8 cellular contexts compared by ENCODE assay signal in genomic region chr22:41480397-41480735, GRCh38. TPM values are rescaled to one million over a fixed set of nuclear protein-coding genes. Genes with fewer than 3 reads are reported as not detected.
DNase-seq lines count a peak whose midpoint lies in the region; ATAC-seq and TF ChIP-seq lines count a peak whose summit lies in the region.

No MANE protein-coding gene starts in this region.

- peak overlapping the region; percentile 72 for H3K4me3 Mint-ChIP-seq in neural progenitor cell

- TF ChIP-seq CTCF in heart right ventricle (IDR thresholded peaks at IDR 0.05) (no peak), neural progenitor cell (IDR thresholded peaks at IDR 0.05) (no peak)

- intact Hi-C loops in heart right ventricle (cut with DNase I) (no loop called here), Right ventricle myocardium inferior (cut with DNase I) (no loop called here)

- peaks cover 30 to 99% (median 79%) of the 10 kb centered on the region in 9 donors for H3K4me1 ChIP-seq in heart right ventricle
- H3K4me1 ChIP-seq in ectodermal cell (ENCODE audit: control insufficient read depth, insufficient read depth, low read length), result peaks cover 35% of the 10 kb centered on the region
- peaks cover 40% of the 10 kb centered on the region for H3K4me1 ChIP-seq in neural progenitor cell

- H3K4me1 Mint-ChIP-seq in neural progenitor cell, result peaks cover 50% of the 10 kb centered on the region

- H3K36me3 Mint-ChIP-seq in neural progenitor cell, result no peaks in the 10 kb centered on the region

- peaks cover 88% of the 10 kb centered on the region for H3K79me2 ChIP-seq in neural progenitor cell (ENCODE audit: low read depth)

- H3K27me3 ChIP-seq in heart right ventricle (no peaks in the 10 kb centered on the region), ectodermal cell (ENCODE audit: control insufficient read depth, insufficient read depth, low read length, poor library complexity, severe bottlenecking) (no peaks in the 10 kb centered on the region), neural progenitor cell (no peaks in the 10 kb centered on the region)

- peak in 5 of 8 donors; percentile 10 to 43 (median 31) for ATAC-seq in heart right ventricle
- ATAC-seq in Right ventricle myocardium inferior, result no peak
- no peak for ATAC-seq in HG03280 (IDR thresholded peaks at IDR 0.05; ENCODE audit: unreplicated experiment)

- peaks cover 11% of the 10 kb centered on the region for H4K20me1 ChIP-seq in neural progenitor cell (ENCODE audit: low read depth)

- H3K4me2 ChIP-seq in neural progenitor cell, result peak overlapping the region; percentile 72

- peaks cover 47% of the 10 kb centered on the region for H3F3A ChIP-seq in neural progenitor cell (ENCODE audit: low read depth)

- H3K27me3 Mint-ChIP-seq in neural progenitor cell (ENCODE audit: insufficient read depth, low read depth), result no peaks in the 10 kb centered on the region

- no peaks in the 10 kb centered on the region for H3K9me3 Mint-ChIP-seq in neural progenitor cell

- H3K4me3 ChIP-seq in heart right ventricle (no peak overlapping the region), ectodermal cell (ENCODE audit: insufficient read depth, low read depth, low read length) (no peak overlapping the region), neural progenitor cell (peak overlapping the region; percentile 23)

- H3K9ac ChIP-seq in neural progenitor cell, result no peak overlapping the region

- WGBS in heart right ventricle, 2 donors, result 32 to 43% methylated on average over 7 of the region's 7 CpGs
- 76 to 81% methylated on average over 7 of the region's 7 CpGs for WGBS in ectodermal cell, 2 experiments

- H2AFZ ChIP-seq in neural progenitor cell (replicated peaks), result no peak overlapping the region

- peak overlapping the region; percentile 92 for H3K27ac Mint-ChIP-seq in neural progenitor cell

- DNase-seq in heart right ventricle, result no peak
- no peak for DNase-seq in Right ventricle myocardium inferior (ENCODE audit: missing footprints)
- no peak for DNase-seq in neural progenitor cell (ENCODE audit: low spot score)
- DNase-seq in RPMI8226, result no peak
- no peak for DNase-seq in SW480 (ENCODE audit: low spot score)
- no peak for DNase-seq in NCI-H2081 treated with DMSO at 0.1 percent for 48 hours (lab: John Stamatoyannopoulos, UW)

- H3K36me3 ChIP-seq in heart right ventricle (peaks cover 0 to 21% (median 0%) of the 10 kb centered on the region in 9 donors), ectodermal cell (ENCODE audit: control insufficient read depth, insufficient read depth, low read length) (no peaks in the 10 kb centered on the region), neural progenitor cell (no peaks in the 10 kb centered on the region)

- H3K27ac ChIP-seq in heart right ventricle (peak overlapping the region in 9 of 10 donors; percentile 60 to 77 (median 71)), ectodermal cell (ENCODE audit: insufficient read depth, low read depth, low read length, poor library complexity, severe bottlenecking) (peak overlapping the region; percentile 90), neural progenitor cell (peak overlapping the region; percentile 89)

- H3K9me3 ChIP-seq in heart right ventricle (no peaks in the 10 kb centered on the region), ectodermal cell (ENCODE audit: control insufficient read depth, low read length) (no peaks in the 10 kb centered on the region), neural progenitor cell (ENCODE audit: low read depth) (no peaks in the 10 kb centered on the region)

RNA-seq across cellular contexts. Expression of gene ACO2, which starts 11.4 kb away (rescaled TPM):
- 1,000 to 10,000 TPM in 1 of 10 donors, 100 to 1,000 TPM in 9; 587 to 1,020 (median 900) TPM for total RNA-seq in heart right ventricle
- 100 to 1,000 TPM; 180 to 375 TPM for polyA plus RNA-seq in heart right ventricle
- 810 TPM for total RNA-seq in Right ventricle myocardium inferior
- 69.7 TPM for polyA plus RNA-seq in ectodermal cell (2013, experiment 1 of 4)
- polyA plus RNA-seq in ectodermal cell (2013, experiment 2 of 4), result 79.5 TPM
- polyA plus RNA-seq in ectodermal cell (2013, experiment 3 of 4), result 56.0 TPM
- 63.6 TPM for polyA plus RNA-seq in ectodermal cell (2013, experiment 4 of 4)
- total RNA-seq in neural progenitor cell (ENCODE audit: low replicate concordance), result 36.6 and 61.8 TPM in 2 replicates

RNA-seq across cellular contexts. Expression of gene PHF5A, which starts 11.9 kb away (rescaled TPM):
- 10 to 100 TPM; 13.3 to 27.2 (median 20.2) TPM for total RNA-seq in heart right ventricle
- 10 to 100 TPM; 36.3 to 41.3 TPM for polyA plus RNA-seq in heart right ventricle
- 25.5 TPM for total RNA-seq in Right ventricle myocardium inferior
- 101 TPM for polyA plus RNA-seq in ectodermal cell (2013, experiment 1 of 4)
- polyA plus RNA-seq in ectodermal cell (2013, experiment 2 of 4), result 98.5 TPM
- polyA plus RNA-seq in ectodermal cell (2013, experiment 3 of 4), result 80.0 TPM
- polyA plus RNA-seq in ectodermal cell (2013, experiment 4 of 4), result 84.3 TPM
- 106 and 114 TPM in 2 replicates for total RNA-seq in neural progenitor cell (ENCODE audit: low replicate concordance)

RNA-seq across cellular contexts. Expression of gene TOB2, which starts 33.8 kb away (rescaled TPM):
- total RNA-seq in heart right ventricle (10 to 100 TPM; 26.4 to 84.9 (median 47.9) TPM), Right ventricle myocardium inferior (68.0 TPM), neural progenitor cell (ENCODE audit: low replicate concordance) (23.4 and 37.7 TPM in 2 replicates)
- polyA plus RNA-seq in heart right ventricle, result 10 to 100 TPM; 29.2 to 33.8 TPM
- 46.4 TPM for polyA plus RNA-seq in ectodermal cell (2013, experiment 1 of 4)
- 44.9 TPM for polyA plus RNA-seq in ectodermal cell (2013, experiment 2 of 4)
- 38.9 TPM for polyA plus RNA-seq in ectodermal cell (2013, experiment 3 of 4)
- polyA plus RNA-seq in ectodermal cell (2013, experiment 4 of 4), result 44.3 TPM

Comparison
In these comparisons a context has a peak if more than half of its experiments do, and no peak if none do; other contexts are left out.
1. ATAC-seq: peak in heart right ventricle (5 of 8); none in Right ventricle myocardium inferior (single experiment) and HG03280 (single experiment).
2. Peak in every context shown above with its lines, with median percentiles within 50 percentile points of each other: H3K27ac ChIP-seq.